9 cellular contexts compared by ENCODE assay signal in genomic region chr4:22514431-22514830, GRCh38. TPM values are rescaled to one million over a fixed set of nuclear protein-coding genes. Genes with fewer than 3 reads are reported as not detected.
DNase-seq lines count a peak whose midpoint lies in the region; ATAC-seq and TF ChIP-seq lines count a peak whose summit lies in the region.
"Had no signal": no experiment of that assay in that cellular context is flagged by ENCODE, and none has a peak within 500 bp of the region (broad histone marks: within the 10 kb centered on the region; RNA-seq: fewer than 3 reads in every experiment).

No MANE protein-coding gene starts in this region.

- peaks cover 23% of the 10 kb centered on the region for H3K4me1 ChIP-seq in BLaER1
- peaks cover 7 to 19% of the 10 kb centered on the region in 2 donors for H3K4me1 ChIP-seq in duodenal mucosa (ENCODE audit: control insufficient read depth in 1 of 2, insufficient read depth in 2 of 2, low read length in 2 of 2)

- H3K9me3 Mint-ChIP-seq in natural killer cell: no peaks in the 10 kb centered on the region

- no peak for TF ChIP-seq CTCF in natural killer cell (IDR thresholded peaks at IDR 0.05)

- peak overlapping the region; percentile 74 for H3K4me2 ChIP-seq in BLaER1

- H3K36me3 Mint-ChIP-seq in natural killer cell: no peaks in the 10 kb centered on the region

- H3K27ac ChIP-seq in BLaER1 (peak overlapping the region; percentile 96), duodenal mucosa (ENCODE audit: low read depth, low read length) (no peak overlapping the region)

- H4K20me1 ChIP-seq in BLaER1: peaks cover 32% of the 10 kb centered on the region; the same call in 1 of the 2 replicates

- H3K27me3 ChIP-seq in BLaER1 (no peaks in the 10 kb centered on the region), duodenal mucosa (ENCODE audit: control insufficient read depth in 1 of 2, insufficient read depth in 2 of 2, low read length in 2 of 2) (no peaks in the 10 kb centered on the region)

- H3K4me1 Mint-ChIP-seq in natural killer cell: peaks cover 26 to 32% of the 10 kb centered on the region in 2 donors

- DNase-seq in M059J (ENCODE audit: low read depth) (peak; percentile 58), natural killer cell (no peak), amygdala (lab: John Stamatoyannopoulos, UW) (no peak), NCI-H187 (lab: John Stamatoyannopoulos, UW) (no peak)
- DNase-seq: NK-92 treated with Interleukin-12 subunit alpha and Interleukin-12 subunit beta, amount 100 ng/mL, for 24 hours had no signal

- peak overlapping the region; percentile 99 for H3K4me3 Mint-ChIP-seq in natural killer cell

- H3K4me3 ChIP-seq in BLaER1 (peak overlapping the region; percentile 88), duodenal mucosa (ENCODE audit: low read depth in 1 of 2, low read length in 2 of 2) (peak overlapping the region; percentile 67 to 84)

- ATAC-seq in natural killer cell (no peak), HG02973 (IDR thresholded peaks at IDR 0.05; ENCODE audit: unreplicated experiment) (no peak), HG03521 (IDR thresholded peaks at IDR 0.05; ENCODE audit: unreplicated experiment) (no peak)

- H3K9ac ChIP-seq in BLaER1 (peak overlapping the region; percentile 91), duodenal mucosa (ENCODE audit: low read depth in 1 of 2, low read length in 2 of 2) (peak overlapping the region; percentile 45 to 66)

- H3K36me3 ChIP-seq in BLaER1: peaks cover 21% of the 10 kb centered on the region; the same call in 1 of the 2 replicates
- no peaks in the 10 kb centered on the region for H3K36me3 ChIP-seq in duodenal mucosa (ENCODE audit: control insufficient read depth in 1 of 2, insufficient read depth in 2 of 2, low read length in 2 of 2)

- peaks cover 0 to 6% of the 10 kb centered on the region in 2 donors for H3K27me3 Mint-ChIP-seq in natural killer cell (ENCODE audit: low read depth in 2 of 2)

- no peak overlapping the region for H3K27ac Mint-ChIP-seq in natural killer cell

- intact Hi-C loops in natural killer cell (cut with micrococcal nuclease): no loop called here

- H3K9me3 ChIP-seq in BLaER1 (peaks cover 20% of the 10 kb centered on the region), duodenal mucosa (ENCODE audit: control insufficient read depth in 1 of 2, low read length in 2 of 2) (no peaks in the 10 kb centered on the region)

RNA-seq across cellular contexts. Expression of gene ADGRA3, which starts 1.4 kb away (rescaled TPM):
- total RNA-seq in M059J (2014; rRNA removed; shearing (Covaris generic)): 16.1 and 22.4 TPM in 2 replicates
- 10 to 100 TPM in 1 of 3 donors, 1 to 10 TPM in 2; 5.5 to 15.8 (median 8.2) TPM for total RNA-seq in natural killer cell
